Comparison of ENCODE assay signal across 28 cellular contexts in genomic region chr9:129012893-129013448, GRCh38.
"Had no signal": no experiment of that assay in that cellular context is flagged by ENCODE, and none has a peak within 500 bp of the region (broad histone marks: within the 10 kb centered on the region; RNA-seq: fewer than 3 reads in every experiment).

No MANE protein-coding gene starts in this region.

- FAIRE-seq: small intestine had no signal

- ATAC-seq: activated CD4-positive, CD25-positive, alpha-beta regulatory T cell treated with anti-CD3 and anti-CD28 coated beads, Interleukin-2, amount 50 U/mL, for 24 hours; activated naive CD8-positive, alpha-beta T cell treated with anti-CD3 and anti-CD28 coated beads, Interleukin-2, amount 50 U/mL, for 24 hours; mucosa of descending colon; natural killer cell treated with Interleukin-12 subunit alpha and Interleukin-12 subunit beta and Interleukin-15 and Interleukin-18, amount 100 ng/mL, for 72 hours; stimulated activated memory B cell treated with anti-CD40 and anti-IgM and Interleukin-4, amounts not matched to agents 10 μg/mL and 1 μg/mL and 100 μg/mL, for 72 hours; stimulated activated naive CD8-positive, alpha-beta T cell treated with anti-CD3 and anti-CD28 coated beads, Interleukin-15, amount 100 ng/mL, for 72 hours had no signal

- H3K27me3 Mint-ChIP-seq: activated CD4-positive, alpha-beta memory T cell treated with anti-CD3 and anti-CD28 coated beads, Interleukin-2, amount 10 ng/mL, durations not matched to agents 7 days and 5 days; activated CD4-positive, alpha-beta T cell treated with anti-CD3 and anti-CD28 coated beads, Interleukin-2, amount 10 ng/mL, durations not matched to agents 24 days and 14 days; activated naive CD8-positive, alpha-beta T cell treated with anti-CD3 and anti-CD28 coated beads, Interleukin-2, amount 50 U/mL, for 24 hours; activated T-cell treated with anti-CD3 and anti-CD28 coated beads, Interleukin-2, amount 50 U/mL, for 24 hours; central memory CD8-positive, alpha-beta T cell; dendritic cell treated with granulocyte-macrophage colony-stimulating factor and Interleukin-4, amounts not matched to agents 40 ng/mL and 50 ng/mL, for 4 days; natural killer cell treated with Interleukin-12 subunit alpha and Interleukin-12 subunit beta and Interleukin-15 and Interleukin-18, amount 100 ng/mL, for 72 hours; stimulated activated memory B cell treated with anti-CD40 and anti-IgM and Interleukin-4, amounts not matched to agents 10 μg/mL and 1 μg/mL and 100 μg/mL, for 72 hours; stimulated activated naive CD8-positive, alpha-beta T cell treated with anti-CD3 and anti-CD28 coated beads, Interleukin-15, amount 100 ng/mL, for 72 hours had no signal

- H3K4me3 Mint-ChIP-seq: activated CD4-positive, alpha-beta memory T cell treated with anti-CD3 and anti-CD28 coated beads, Interleukin-2, amount 10 ng/mL, durations not matched to agents 7 days and 5 days; activated CD4-positive, alpha-beta T cell treated with anti-CD3 and anti-CD28 coated beads, Interleukin-2, amount 10 ng/mL, durations not matched to agents 24 days and 14 days; activated naive CD8-positive, alpha-beta T cell treated with anti-CD3 and anti-CD28 coated beads, Interleukin-2, amount 50 U/mL, for 24 hours; activated T-cell treated with anti-CD3 and anti-CD28 coated beads, Interleukin-2, amount 50 U/mL, for 24 hours; central memory CD8-positive, alpha-beta T cell; dendritic cell treated with granulocyte-macrophage colony-stimulating factor and Interleukin-4, amounts not matched to agents 40 ng/mL and 50 ng/mL, for 4 days; endodermal cell; natural killer cell treated with Interleukin-12 subunit alpha and Interleukin-12 subunit beta and Interleukin-15 and Interleukin-18, amount 100 ng/mL, for 72 hours; stimulated activated memory B cell treated with anti-CD40 and anti-IgM and Interleukin-4, amounts not matched to agents 10 μg/mL and 1 μg/mL and 100 μg/mL, for 72 hours; stimulated activated naive CD8-positive, alpha-beta T cell treated with anti-CD3 and anti-CD28 coated beads, Interleukin-15, amount 100 ng/mL, for 72 hours had no signal

- H3K4me3 ChIP-seq: esophagus squamous epithelium, left ventricle myocardium inferior, lung, mucosa of descending colon, psoas muscle, sigmoid colon, upper lobe of left lung had no signal

- H3K9me3 Mint-ChIP-seq: activated CD4-positive, alpha-beta memory T cell treated with anti-CD3 and anti-CD28 coated beads, Interleukin-2, amount 10 ng/mL, durations not matched to agents 7 days and 5 days; activated CD4-positive, alpha-beta T cell treated with anti-CD3 and anti-CD28 coated beads, Interleukin-2, amount 10 ng/mL, durations not matched to agents 24 days and 14 days; activated naive CD8-positive, alpha-beta T cell treated with anti-CD3 and anti-CD28 coated beads, Interleukin-2, amount 50 U/mL, for 24 hours; activated T-cell treated with anti-CD3 and anti-CD28 coated beads, Interleukin-2, amount 50 U/mL, for 24 hours; central memory CD8-positive, alpha-beta T cell; dendritic cell treated with granulocyte-macrophage colony-stimulating factor and Interleukin-4, amounts not matched to agents 40 ng/mL and 50 ng/mL, for 4 days; endodermal cell; natural killer cell treated with Interleukin-12 subunit alpha and Interleukin-12 subunit beta and Interleukin-15 and Interleukin-18, amount 100 ng/mL, for 72 hours; stimulated activated memory B cell treated with anti-CD40 and anti-IgM and Interleukin-4, amounts not matched to agents 10 μg/mL and 1 μg/mL and 100 μg/mL, for 72 hours; stimulated activated naive CD8-positive, alpha-beta T cell treated with anti-CD3 and anti-CD28 coated beads, Interleukin-15, amount 100 ng/mL, for 72 hours had no signal

- H3K27ac Mint-ChIP-seq: activated CD4-positive, alpha-beta memory T cell treated with anti-CD3 and anti-CD28 coated beads, Interleukin-2, amount 10 ng/mL, durations not matched to agents 7 days and 5 days; activated CD4-positive, alpha-beta T cell treated with anti-CD3 and anti-CD28 coated beads, Interleukin-2, amount 10 ng/mL, durations not matched to agents 24 days and 14 days; activated naive CD8-positive, alpha-beta T cell treated with anti-CD3 and anti-CD28 coated beads, Interleukin-2, amount 50 U/mL, for 24 hours; dendritic cell treated with granulocyte-macrophage colony-stimulating factor and Interleukin-4, amounts not matched to agents 40 ng/mL and 50 ng/mL, for 4 days; endodermal cell; natural killer cell treated with Interleukin-12 subunit alpha and Interleukin-12 subunit beta and Interleukin-15 and Interleukin-18, amount 100 ng/mL, for 72 hours; stimulated activated memory B cell treated with anti-CD40 and anti-IgM and Interleukin-4, amounts not matched to agents 10 μg/mL and 1 μg/mL and 100 μg/mL, for 72 hours had no signal

- H3K27ac ChIP-seq: epithelial cell of prostate, esophagus squamous epithelium, left ventricle myocardium inferior, psoas muscle, sigmoid colon, upper lobe of left lung had no signal

- H3K4me1 ChIP-seq: left ventricle myocardium inferior, psoas muscle, upper lobe of left lung had no signal

- DNase-seq: activated CD4-positive, alpha-beta memory T cell treated with anti-CD3 and anti-CD28 coated beads, Interleukin-2, amount 10 ng/mL, durations not matched to agents 7 days and 5 days; activated CD4-positive, alpha-beta T cell treated with anti-CD3 and anti-CD28 coated beads, Interleukin-2, amount 10 ng/mL, durations not matched to agents 24 days and 14 days; activated CD8-positive, alpha-beta memory T cell treated with anti-CD3 and anti-CD28 coated beads, Interleukin-2, amount 50 U/mL, for 48 hours; activated gamma-delta T cell; activated naive CD4-positive, alpha-beta T cell treated with anti-CD3 and anti-CD28 coated beads, Interleukin-2, amount 50 U/mL, for 16 hours; activated naive CD8-positive, alpha-beta T cell treated with anti-CD3 and anti-CD28 coated beads, Interleukin-2, amount 50 U/mL, for 24 hours; activated T-cell treated with anti-CD3 and anti-CD28 coated beads, Interleukin-2, amount 50 U/mL, for 24 hours; amygdala; endodermal cell; esophagus squamous epithelium; foreskin melanocyte; islet precursor cell; left ventricle myocardium inferior; psoas muscle; sigmoid colon; small intestine; stimulated activated CD4-positive, alpha-beta T cell treated with anti-CD3 and anti-CD28 coated beads, Interleukin-4, amount 100 ng/mL, for 24 hours; stimulated activated naive CD8-positive, alpha-beta T cell treated with anti-CD3 and anti-CD28 coated beads, Interleukin-15, amount 100 ng/mL, for 72 hours; substantia nigra had no signal

- H3K4me1 Mint-ChIP-seq: activated CD4-positive, alpha-beta memory T cell treated with anti-CD3 and anti-CD28 coated beads, Interleukin-2, amount 10 ng/mL, durations not matched to agents 7 days and 5 days; activated CD4-positive, alpha-beta T cell treated with anti-CD3 and anti-CD28 coated beads, Interleukin-2, amount 10 ng/mL, durations not matched to agents 24 days and 14 days; activated naive CD8-positive, alpha-beta T cell treated with anti-CD3 and anti-CD28 coated beads, Interleukin-2, amount 50 U/mL, for 24 hours; central memory CD8-positive, alpha-beta T cell; endodermal cell; stimulated activated memory B cell treated with anti-CD40 and anti-IgM and Interleukin-4, amounts not matched to agents 10 μg/mL and 1 μg/mL and 100 μg/mL, for 72 hours had no signal

- H3K9me3 ChIP-seq: esophagus squamous epithelium, left ventricle myocardium inferior, mucosa of descending colon, psoas muscle, sigmoid colon, upper lobe of left lung had no signal

- H3K27me3 ChIP-seq: esophagus squamous epithelium, sigmoid colon, upper lobe of left lung had no signal

- H3K36me3 Mint-ChIP-seq: natural killer cell treated with Interleukin-12 subunit alpha and Interleukin-12 subunit beta and Interleukin-15 and Interleukin-18, amount 100 ng/mL, for 72 hours had no signal
